ENCODE assay signal across 10 cellular contexts in genomic region chr19:36041831-36042230, GRCh38. TPM values are rescaled to one million over a fixed set of nuclear protein-coding genes. Genes with fewer than 3 reads are reported as not detected.
DNase-seq lines count a peak whose midpoint lies in the region; ATAC-seq, FAIRE-seq and TF ChIP-seq lines count a peak whose summit lies in the region.
"Had no signal": no experiment of that assay in that cellular context is flagged by ENCODE, and none has a peak within 500 bp of the region (broad histone marks: within the 10 kb centered on the region; RNA-seq: fewer than 3 reads in every experiment).

No MANE protein-coding gene starts in this region.

- H3K4me3 ChIP-seq in right atrium auricular region (no peak overlapping the region), H1 (ENCODE audit: extremely low read depth in 1 of 4, insufficient read depth in 2 of 4, low read depth in 3 of 4, low read length in 4 of 4) (no peak overlapping the region), mesendoderm (ENCODE audit: low read length) (no peak overlapping the region), vagina (no peak overlapping the region), ascending aorta (no peak overlapping the region)
- H3K4me3 ChIP-seq: BLaER1 had no signal

- ATAC-seq in Right ventricle myocardium inferior (peak; percentile 52), GM21529 (IDR thresholded peaks at IDR 0.05; ENCODE audit: unreplicated experiment) (no peak)

- H2AK5ac ChIP-seq in H1 (ENCODE audit: low read depth, low read length): no peak overlapping the region
- no peak overlapping the region for H2AK5ac ChIP-seq in mesendoderm (ENCODE audit: low read length)

- no peak overlapping the region for H2BK20ac ChIP-seq in H1 (ENCODE audit: low read length)

- H3K79me1 ChIP-seq in H1 (ENCODE audit: low read depth, low read length) (no peaks in the 10 kb centered on the region), mesendoderm (ENCODE audit: low read length) (no peaks in the 10 kb centered on the region)

- H3K56ac ChIP-seq in H1 (replicated peaks; ENCODE audit: insufficient read length, low read depth, low read length): no peak overlapping the region
- H3K56ac ChIP-seq in mesendoderm (ENCODE audit: low read length): no peak overlapping the region

- H3K4ac ChIP-seq in H1 (replicated peaks; ENCODE audit: insufficient read length, low read depth, low read length) (no peak overlapping the region), mesendoderm (ENCODE audit: low read depth, low read length) (no peak overlapping the region)

- H3K27ac ChIP-seq in right atrium auricular region (peak overlapping the region in 1 of 2 donors; percentile 17), H1 (ENCODE audit: low read depth, low read length) (no peak overlapping the region), mesendoderm (ENCODE audit: low read depth, low read length) (no peak overlapping the region), vagina (peak overlapping the region; percentile 69), ascending aorta (no peak overlapping the region)
- H3K27ac ChIP-seq: BLaER1 had no signal

- POLR2A ChIA-PET in H1 (lab: Charles Lee; ENCODE audit: partially characterized antibody): interaction anchor here (0.9 kb wide), 1 partner anchor 8 kb away, joined by 3 read pairs; no protein-coding TSS in a partner anchor

- CTCF ChIA-PET in H1 (lab: Charles Lee; ENCODE audit: partially characterized antibody): interaction anchor here (0.9 to 1.6 kb wide), 5 partner anchors 9 to 84 kb away, joined by 3 to 7 read pairs (median 3); no protein-coding TSS in a partner anchor

- no peak for TF ChIP-seq CTCF in right atrium auricular region (IDR thresholded peaks at IDR 0.05)
- no peak for TF ChIP-seq CTCF in H1 (IDR thresholded peaks at IDR 0.05; ENCODE audit: control extremely low read depth in 1 of 3, insufficient read depth in 1 of 3, low read depth in 1 of 3, low read length in 3 of 3)
- no peak for TF ChIP-seq CTCF in vagina (IDR thresholded peaks at IDR 0.05)
- no peak for TF ChIP-seq CTCF in ascending aorta (IDR thresholded peaks at IDR 0.05)

- no peak overlapping the region for H2BK12ac ChIP-seq in H1 (ENCODE audit: low read depth, low read length)

- H3K23ac ChIP-seq in H1 (ENCODE audit: insufficient read length): no peak overlapping the region
- H3K23ac ChIP-seq in mesendoderm (ENCODE audit: low read length): no peak overlapping the region

- H4K8ac ChIP-seq in H1 (ENCODE audit: extremely low read depth, insufficient read depth, low read length): no peak overlapping the region
- no peak overlapping the region for H4K8ac ChIP-seq in mesendoderm (ENCODE audit: low read depth, low read length)

- H2BK5ac ChIP-seq in H1 (ENCODE audit: low read depth, low read length) (no peak overlapping the region), mesendoderm (ENCODE audit: low read length) (no peak overlapping the region)

- no peaks in the 10 kb centered on the region for H4K20me1 ChIP-seq in H1 (replicated peaks in 1 of 2; ENCODE audit: control insufficient read depth in 1 of 2, insufficient read depth in 2 of 2, low read length in 2 of 2)
- H4K20me1 ChIP-seq: BLaER1 had no signal

- DNase-seq in Right ventricle myocardium inferior (ENCODE audit: missing footprints) (no peak), right atrium auricular region (ENCODE audit: low spot score) (no peak), H1 (ENCODE audit: low read depth in 1 of 2, low spot score in 2 of 2) (no peak), mesendoderm (peak; percentile 61), vagina (ENCODE audit: extremely low spot score in 2 of 2) (no peak), ascending aorta (ENCODE audit: low spot score in 2 of 2) (no peak), OCI-M2 (lab: John Stamatoyannopoulos, UW; ENCODE audit: unreplicated experiment) (no peak)

- H3K36me3 ChIP-seq in right atrium auricular region (no peaks in the 10 kb centered on the region), H1 (ENCODE audit: control insufficient read depth in 2 of 4, insufficient read depth in 4 of 4, low read length in 3 of 4) (no peaks in the 10 kb centered on the region), mesendoderm (ENCODE audit: control insufficient read depth, insufficient read depth, low read length) (no peaks in the 10 kb centered on the region), vagina (no peaks in the 10 kb centered on the region), ascending aorta (peaks cover 3 to 5% of the 10 kb centered on the region in 2 donors)

- H2BK15ac ChIP-seq in H1 (ENCODE audit: low read length) (no peak overlapping the region), mesendoderm (replicated peaks; ENCODE audit: low read depth) (no peak overlapping the region)

- WGBS in H1 (ENCODE audit: extremely low coverage in 1 of 2, insufficient coverage in 1 of 2, insufficient read length in 1 of 2, insufficient replicate concordance in 2 of 2, low coverage in 1 of 2, low lambda C conversion rate in 2 of 2, missing lambda C conversion rate in 1 of 2), 2 experiments: 53% methylated on average over 3 of the region's 3 CpGs; no CpG with 5 or more reads in 1 of the 2 experiments
- WGBS in mesendoderm (ENCODE audit: extremely low coverage, insufficient coverage, low lambda C conversion rate): no CpG with 5 or more reads among the region's 3 CpGs

- H3K23me2 ChIP-seq in H1 (ENCODE audit: low read depth, low read length): peaks cover 3% of the 10 kb centered on the region; the same call in 1 of the 2 replicates

- TF ChIP-seq EP300 in H1 (IDR thresholded peaks at IDR 0.05; ENCODE audit: borderline replicate concordance in 1 of 2, low read depth in 2 of 2, low read length in 2 of 2): no peak

- no peak overlapping the region for H4K5ac ChIP-seq in H1 (ENCODE audit: insufficient read length, low read depth, low read length)
- no peak overlapping the region for H4K5ac ChIP-seq in mesendoderm (ENCODE audit: low read length)

- intact Hi-C loops in Right ventricle myocardium inferior (cut with DNase I): no loop called here
- intact Hi-C loops in vagina (cut with DNase I): no loop called here
- intact Hi-C loops in ascending aorta (cut with DNase I): no loop called here

- H2BK120ac ChIP-seq in H1 (replicated peaks; ENCODE audit: low read depth, low read length): no peak overlapping the region
- no peak overlapping the region for H2BK120ac ChIP-seq in mesendoderm (ENCODE audit: low read depth, low read length)

- H3K4me2 ChIP-seq in H1 (ENCODE audit: insufficient read depth in 1 of 2, low read depth in 2 of 2, low read length in 2 of 2) (no peak overlapping the region), mesendoderm (ENCODE audit: low read length) (no peak overlapping the region)
- H3K4me2 ChIP-seq: BLaER1 had no signal

- H3K4me1 ChIP-seq in right atrium auricular region (peaks cover 0 to 8% of the 10 kb centered on the region in 2 donors), H1 (replicated peaks in 1 of 4; ENCODE audit: control insufficient read depth in 3 of 4, insufficient read depth in 4 of 4, low read length in 3 of 4) (peaks cover 0 to 4% (median 0%) of the 10 kb centered on the region in 4 experiments; a peak in 1 of 7 replicates), mesendoderm (ENCODE audit: control insufficient read depth, low read depth, low read length) (no peaks in the 10 kb centered on the region), vagina (peaks cover 9% of the 10 kb centered on the region), ascending aorta (no peaks in the 10 kb centered on the region)

- H4K91ac ChIP-seq in H1 (replicated peaks; ENCODE audit: insufficient read length, low read length): no peak overlapping the region

- H3K9ac ChIP-seq in H1 (replicated peaks in 1 of 4; ENCODE audit: extremely low read depth in 1 of 4, low read depth in 3 of 4, low read length in 3 of 4) (no peak overlapping the region), mesendoderm (ENCODE audit: low read length) (no peak overlapping the region)
- H3K9ac ChIP-seq: BLaER1 had no signal

- no peak for FAIRE-seq in H1 (lab: Jason Lieb, UNC)
- FAIRE-seq: GM18507 had no signal

- H3K18ac ChIP-seq in H1 (ENCODE audit: extremely low read depth, low read length): no peak overlapping the region
- no peak overlapping the region for H3K18ac ChIP-seq in mesendoderm (ENCODE audit: low read length)

- no peak for TF ChIP-seq RAD21 in H1 (IDR thresholded peaks at IDR 0.05 in 1 of 2, conservative IDR thresholded peaks at IDR 0.05 in 1 of 2; ENCODE audit: low read depth in 2 of 2, low read length in 2 of 2)

- H3K79me2 ChIP-seq in H1 (ENCODE audit: control insufficient read depth in 1 of 2, insufficient read depth in 2 of 2, low read length in 2 of 2) (no peaks in the 10 kb centered on the region), mesendoderm (ENCODE audit: control insufficient read depth, insufficient read depth, low read length) (no peaks in the 10 kb centered on the region)

- H3K27me3 ChIP-seq in right atrium auricular region: no peaks in the 10 kb centered on the region
- no peaks in the 10 kb centered on the region for H3K27me3 ChIP-seq in H1 (replicated peaks in 1 of 4; ENCODE audit: control insufficient read depth in 3 of 4, extremely low read depth in 1 of 4, insufficient read depth in 3 of 4, low read length in 3 of 4)
- no peaks in the 10 kb centered on the region for H3K27me3 ChIP-seq in mesendoderm (ENCODE audit: insufficient read depth, low read length, poor library complexity)
- H3K27me3 ChIP-seq in vagina: no peaks in the 10 kb centered on the region
- H3K27me3 ChIP-seq in ascending aorta: no peaks in the 10 kb centered on the region
- H3K27me3 ChIP-seq: BLaER1 had no signal

- no peak for TF ChIP-seq POLR2A in H1 (IDR thresholded peaks at IDR 0.05; ENCODE audit: control extremely low read depth in 1 of 2, low read depth in 2 of 2, low read length in 2 of 2)
- no peak for TF ChIP-seq POLR2A in vagina (IDR thresholded peaks at IDR 0.05)

- H3K9me3 ChIP-seq in right atrium auricular region (no peaks in the 10 kb centered on the region), H1 (ENCODE audit: insufficient read depth in 2 of 2, low read depth in 1 of 2, low read length in 1 of 2) (no peaks in the 10 kb centered on the region), vagina (no peaks in the 10 kb centered on the region), ascending aorta (no peaks in the 10 kb centered on the region)
- H3K9me3 ChIP-seq: BLaER1 had no signal

- H2AFZ ChIP-seq in H1 (ENCODE audit: low read length): no peak overlapping the region

- H3K14ac ChIP-seq in H1 (ENCODE audit: insufficient read length): no peak overlapping the region

RNA-seq across cellular contexts. Expression of gene CLIP3, which starts 9.2 kb away (rescaled TPM):
- total RNA-seq in Right ventricle myocardium inferior (3.6 TPM), right atrium auricular region (10 to 100 TPM in 1 of 2 donors, 1 to 10 TPM in 1; 5.1 to 10.7 TPM), vagina (31.9 TPM), ascending aorta (43.2 TPM)
- 21.7 and 33.7 TPM in 2 replicates for total RNA-seq in H1 (2021; fragmentation: NEBNext Ultra II Directional; extraction: Animal tissue kit (Norgen Biotek cat#: 25700))
- 5.9 and 12.0 TPM in 2 replicates for polyA plus RNA-seq in H1 (2011; rRNA removed)
- polyA plus RNA-seq in H1 (2011; cell fraction: cytosol; rRNA removed): 4.9 TPM
- 10.4 TPM for polyA plus RNA-seq in H1 (2011; cell fraction: nucleus; rRNA removed)
- 21.3 to 26.6 TPM (median 24.5 TPM) in 4 replicates for polyA plus RNA-seq in H1 (2012, experiment 1 of 2)
- 24.2 TPM for polyA plus RNA-seq in H1 (2012, experiment 2 of 2)
- 8.5 TPM for polyA plus RNA-seq in H1 (2013, experiment 1 of 2)
- polyA plus RNA-seq in H1 (2013, experiment 2 of 2): 8.9 TPM
- polyA minus RNA-seq in H1 (2011; rRNA and poly(A)+ RNA removed): 6.2 and 7.8 TPM in 2 replicates
- polyA minus RNA-seq in H1 (2011; cell fraction: cytosol; rRNA and poly(A)+ RNA removed): 20.6 TPM
- 13.9 TPM for polyA minus RNA-seq in H1 (2011; cell fraction: nucleus; rRNA and poly(A)+ RNA removed)
- 6.4 TPM for polyA plus RNA-seq in mesendoderm (2013, experiment 1 of 2)
- polyA plus RNA-seq in mesendoderm (2013, experiment 2 of 2): 6.7 TPM

RNA-seq across cellular contexts. Expression of gene THAP8, which starts 12.3 kb away (rescaled TPM):
- total RNA-seq in Right ventricle myocardium inferior (4.1 TPM), right atrium auricular region (10 to 100 TPM in 1 of 2 donors, 1 to 10 TPM in 1; 5.7 to 11.6 TPM), vagina (12.0 TPM), ascending aorta (not detected)
- total RNA-seq in H1 (2021; fragmentation: NEBNext Ultra II Directional; extraction: Animal tissue kit (Norgen Biotek cat#: 25700)): 6.0 and 6.4 TPM in 2 replicates
- polyA plus RNA-seq in H1 (2011; rRNA removed): 11.1 and 14.8 TPM in 2 replicates
- 9.9 TPM for polyA plus RNA-seq in H1 (2011; cell fraction: cytosol; rRNA removed)
- polyA plus RNA-seq in H1 (2011; cell fraction: nucleus; rRNA removed): 9.0 TPM
- polyA plus RNA-seq in H1 (2012, experiment 1 of 2): 3.4 to 8.7 TPM (median 6.5 TPM) in 4 replicates
- 5.6 TPM for polyA plus RNA-seq in H1 (2012, experiment 2 of 2)
- 3.9 TPM for polyA plus RNA-seq in H1 (2013, experiment 1 of 2)
- polyA plus RNA-seq in H1 (2013, experiment 2 of 2): 3.7 TPM
- 3.4 and 4.4 TPM in 2 replicates for polyA minus RNA-seq in H1 (2011; rRNA and poly(A)+ RNA removed)
- 8.2 TPM for polyA minus RNA-seq in H1 (2011; cell fraction: cytosol; rRNA and poly(A)+ RNA removed)
- polyA minus RNA-seq in H1 (2011; cell fraction: nucleus; rRNA and poly(A)+ RNA removed): 8.8 TPM
- polyA plus RNA-seq in mesendoderm (2013, experiment 1 of 2): 2.2 TPM
- 2.1 TPM for polyA plus RNA-seq in mesendoderm (2013, experiment 2 of 2)

RNA-seq across cellular contexts. Expression of gene WDR62, which starts 12.9 kb away (rescaled TPM):
- 25.5 TPM for total RNA-seq in Right ventricle myocardium inferior
- total RNA-seq in right atrium auricular region: 10 to 100 TPM in 1 of 2 donors, under 1 TPM in 1; 0.75 to 10.6 TPM
- total RNA-seq in H1 (2021; fragmentation: NEBNext Ultra II Directional; extraction: Animal tissue kit (Norgen Biotek cat#: 25700)): 39.5 and 39.8 TPM in 2 replicates
- polyA plus RNA-seq in H1 (2011; rRNA removed): 28.2 and 39.9 TPM in 2 replicates
- polyA plus RNA-seq in H1 (2011; cell fraction: cytosol; rRNA removed): 18.4 TPM
- 85.8 TPM for polyA plus RNA-seq in H1 (2011; cell fraction: nucleus; rRNA removed)
- polyA plus RNA-seq in H1 (2012, experiment 1 of 2): 23.9 to 35.6 TPM (median 32.4 TPM) in 4 replicates
- polyA plus RNA-seq in H1 (2012, experiment 2 of 2): 23.6 TPM
- polyA plus RNA-seq in H1 (2013, experiment 1 of 2): 20.0 TPM
- polyA plus RNA-seq in H1 (2013, experiment 2 of 2): 18.7 TPM
- polyA minus RNA-seq in H1 (2011; rRNA and poly(A)+ RNA removed): 46.8 and 48.3 TPM in 2 replicates
- 21.9 TPM for polyA minus RNA-seq in H1 (2011; cell fraction: cytosol; rRNA and poly(A)+ RNA removed)
- polyA minus RNA-seq in H1 (2011; cell fraction: nucleus; rRNA and poly(A)+ RNA removed): 34.6 TPM
- polyA plus RNA-seq in mesendoderm (2013, experiment 1 of 2): 15.2 TPM
- polyA plus RNA-seq in mesendoderm (2013, experiment 2 of 2): 14.6 TPM
- total RNA-seq in vagina: 2.5 TPM
- total RNA-seq in ascending aorta: not detected

RNA-seq across cellular contexts. Expression of gene ALKBH6, which starts 27.8 kb away (rescaled TPM):
- total RNA-seq in Right ventricle myocardium inferior (12.1 TPM), right atrium auricular region (10 to 100 TPM; 16.2 to 16.5 TPM), vagina (21.9 TPM), ascending aorta (35.3 TPM)
- total RNA-seq in H1 (2021; fragmentation: NEBNext Ultra II Directional; extraction: Animal tissue kit (Norgen Biotek cat#: 25700)): 19.2 and 24.8 TPM in 2 replicates
- 33.3 and 51.2 TPM in 2 replicates for polyA plus RNA-seq in H1 (2011; rRNA removed)
- polyA plus RNA-seq in H1 (2011; cell fraction: cytosol; rRNA removed): 40.1 TPM
- 73.1 TPM for polyA plus RNA-seq in H1 (2011; cell fraction: nucleus; rRNA removed)
- 28.3 to 46.2 TPM (median 30.6 TPM) in 4 replicates for polyA plus RNA-seq in H1 (2012, experiment 1 of 2)
- polyA plus RNA-seq in H1 (2012, experiment 2 of 2): 32.6 TPM
- 33.6 TPM for polyA plus RNA-seq in H1 (2013, experiment 1 of 2)
- 32.8 TPM for polyA plus RNA-seq in H1 (2013, experiment 2 of 2)
- polyA minus RNA-seq in H1 (2011; rRNA and poly(A)+ RNA removed): 8.4 and 8.6 TPM in 2 replicates
- polyA minus RNA-seq in H1 (2011; cell fraction: cytosol; rRNA and poly(A)+ RNA removed): 7.9 TPM
- polyA minus RNA-seq in H1 (2011; cell fraction: nucleus; rRNA and poly(A)+ RNA removed): 17.7 TPM
- 25.6 TPM for polyA plus RNA-seq in mesendoderm (2013, experiment 1 of 2)
- polyA plus RNA-seq in mesendoderm (2013, experiment 2 of 2): 23.7 TPM

RNA-seq across cellular contexts. Expression of gene SYNE4, which starts 33.2 kb away (rescaled TPM):
- total RNA-seq in Right ventricle myocardium inferior (0.35 TPM), right atrium auricular region (not detected), vagina (2.0 TPM), ascending aorta (not detected)
- 20.8 and 21.8 TPM in 2 replicates for total RNA-seq in H1 (2021; fragmentation: NEBNext Ultra II Directional; extraction: Animal tissue kit (Norgen Biotek cat#: 25700))
- polyA plus RNA-seq in H1 (2011; rRNA removed): 22.6 and 29.1 TPM in 2 replicates
- polyA plus RNA-seq in H1 (2011; cell fraction: cytosol; rRNA removed): 25.4 TPM
- 30.0 TPM for polyA plus RNA-seq in H1 (2011; cell fraction: nucleus; rRNA removed)
- polyA plus RNA-seq in H1 (2012, experiment 1 of 2): 20.7 to 28.0 TPM (median 25.1 TPM) in 4 replicates
- 36.3 TPM for polyA plus RNA-seq in H1 (2012, experiment 2 of 2)
- polyA plus RNA-seq in H1 (2013, experiment 1 of 2): 20.5 TPM
- 20.3 TPM for polyA plus RNA-seq in H1 (2013, experiment 2 of 2)
- 9.0 and 9.2 TPM in 2 replicates for polyA minus RNA-seq in H1 (2011; rRNA and poly(A)+ RNA removed)
- 9.8 TPM for polyA minus RNA-seq in H1 (2011; cell fraction: cytosol; rRNA and poly(A)+ RNA removed)
- 12.7 TPM for polyA minus RNA-seq in H1 (2011; cell fraction: nucleus; rRNA and poly(A)+ RNA removed)
- 19.1 TPM for polyA plus RNA-seq in mesendoderm (2013, experiment 1 of 2)
- 19.3 TPM for polyA plus RNA-seq in mesendoderm (2013, experiment 2 of 2)
